Comparison of ENCODE assay signal across 18 cellular contexts in the genomic region with DNA sequence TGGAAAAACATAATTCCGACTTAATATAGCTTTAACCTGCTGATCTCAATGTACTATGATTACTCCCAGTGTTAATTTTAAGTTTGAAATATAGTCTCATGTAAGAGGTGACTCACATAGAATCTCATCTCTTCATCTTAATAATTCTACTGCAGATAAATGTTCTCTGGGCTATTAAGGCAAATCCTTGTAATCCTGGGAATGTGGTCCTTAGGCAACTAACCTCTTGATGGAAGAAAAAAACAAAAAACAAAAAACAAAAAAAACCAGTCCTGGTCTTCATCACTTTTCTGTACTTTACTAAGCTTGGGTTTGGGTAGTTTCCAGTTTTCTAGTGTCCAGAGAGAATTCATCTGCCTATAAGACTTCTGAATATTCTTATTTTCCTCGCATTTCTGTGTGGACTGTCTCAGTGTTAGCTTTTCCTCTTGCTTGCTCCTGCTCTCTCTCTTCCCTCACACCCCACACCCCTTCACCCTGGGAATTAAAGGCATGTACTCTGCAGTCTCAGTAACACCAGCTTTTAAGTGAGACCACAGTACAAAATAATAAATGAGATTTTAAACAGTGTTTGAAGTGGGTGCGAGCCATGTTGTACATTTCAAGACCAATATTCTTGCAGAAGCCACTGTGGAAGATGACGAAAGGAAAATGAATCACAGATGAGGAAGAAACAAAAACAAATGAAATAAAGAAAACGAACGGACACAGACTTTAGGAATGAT. TPM values are rescaled to one million over a fixed set of nuclear protein-coding genes. Genes with fewer than 3 reads are reported as not detected.
A peak's percentile ranks its signal among the peaks of the same experiment; 100 is the strongest.
DNase-seq lines count a peak whose midpoint lies in the region; ATAC-seq and TF ChIP-seq lines count a peak whose summit lies in the region.
"Had no signal": no experiment of that assay in that cellular context is flagged by ENCODE, and none has a peak within 500 bp of the region (broad histone marks: within the 10 kb centered on the region; RNA-seq: fewer than 3 reads in every experiment).

No MANE protein-coding gene starts in this region.

- H3K9ac ChIP-seq in adipocyte (ENCODE audit: low read length) = peak overlapping the region; percentile 51

- DNase-seq in AG10803 (ENCODE audit: low read depth) (peak; percentile 67), adipocyte (ENCODE audit: low read depth) (peak; percentile 74), fibroblast of villous mesenchyme (ENCODE audit: low read depth) (peak; percentile 80), skeletal muscle cell (ENCODE audit: low read depth) (peak; percentile 40), NCI-H510A treated with DMSO at 0.1 percent for 48 hours (lab: John Stamatoyannopoulos, UW) (no peak), dermis blood vessel endothelial cell (no peak)
- no peak for DNase-seq in natural killer cell treated with Interleukin-12 subunit alpha and Interleukin-12 subunit beta and Interleukin-15 and Interleukin-18, amount 100 ng/mL, for 72 hours (ENCODE audit: low spot score)
- DNase-seq in activated CD8-positive, alpha-beta T cell treated with anti-CD3 and anti-CD28 coated beads, Interleukin-2, amount 10 ng/mL, durations not matched to agents 7 days and 5 days = no peak
- DNase-seq: activated CD4-positive, alpha-beta T cell treated with anti-CD3 and anti-CD28 coated beads for 36 hours; activated CD8-positive, alpha-beta memory T cell treated with anti-CD3 and anti-CD28 coated beads, Interleukin-2, amount 50 U/mL, for 4 hours; activated effector memory CD4-positive, alpha-beta T cell treated with Interleukin-2 at 50 U/mL for 16 hours; CD4-positive, alpha-beta memory T cell; DMS53; left lung; NCI-H1417 treated with DMSO at 0.1 percent for 48 hours; NCI-H82; pancreas had no signal

- no peaks in the 10 kb centered on the region for H3K27me3 Mint-ChIP-seq in natural killer cell treated with Interleukin-12 subunit alpha and Interleukin-12 subunit beta and Interleukin-15 and Interleukin-18, amount 100 ng/mL, for 72 hours
- peaks cover 2% of the 10 kb centered on the region for H3K27me3 Mint-ChIP-seq in activated CD8-positive, alpha-beta T cell treated with anti-CD3 and anti-CD28 coated beads, Interleukin-2, amount 10 ng/mL, durations not matched to agents 7 days and 5 days (ENCODE audit: low read depth)
- H3K27me3 Mint-ChIP-seq: CD4-positive, alpha-beta memory T cell had no signal

- CTCF ChIA-PET in activated CD8-positive, alpha-beta T cell treated with anti-CD3 and anti-CD28 coated beads, Interleukin-2, amount 10 ng/mL, durations not matched to agents 7 days and 5 days (lab: Charles Lee) = interaction anchor here (1.2 kb wide), 1 partner anchor 58 kb away, joined by 5 read pairs; no protein-coding TSS in a partner anchor

- no peaks in the 10 kb centered on the region for H3K9me3 Mint-ChIP-seq in natural killer cell treated with Interleukin-12 subunit alpha and Interleukin-12 subunit beta and Interleukin-15 and Interleukin-18, amount 100 ng/mL, for 72 hours
- H3K9me3 Mint-ChIP-seq in activated CD8-positive, alpha-beta T cell treated with anti-CD3 and anti-CD28 coated beads, Interleukin-2, amount 10 ng/mL, durations not matched to agents 7 days and 5 days (ENCODE audit: insufficient read depth) = no peaks in the 10 kb centered on the region
- H3K9me3 Mint-ChIP-seq: CD4-positive, alpha-beta memory T cell had no signal

- no peak overlapping the region for H3K4me3 ChIP-seq in AG10803 (ENCODE audit: low read length)
- H3K4me3 ChIP-seq in adipocyte (ENCODE audit: low read length) = peak overlapping the region; percentile 25
- H3K4me3 ChIP-seq in fibroblast of villous mesenchyme (ENCODE audit: low read depth, low read length) = no peak overlapping the region
- H3K4me3 ChIP-seq in skeletal muscle cell (ENCODE audit: low read depth, low read length) = no peak overlapping the region
- H3K4me3 ChIP-seq: left lung, pancreas, tibial nerve had no signal

- TF ChIP-seq CTCF in AG10803 (conservative IDR thresholded peaks at IDR 0.05; ENCODE audit: low read length) (no peak), fibroblast of villous mesenchyme (IDR thresholded peaks at IDR 0.05; ENCODE audit: insufficient read depth, low read depth, low read length) (no peak)

- no peaks in the 10 kb centered on the region for H3K36me3 Mint-ChIP-seq in natural killer cell treated with Interleukin-12 subunit alpha and Interleukin-12 subunit beta and Interleukin-15 and Interleukin-18, amount 100 ng/mL, for 72 hours
- H3K36me3 Mint-ChIP-seq in activated CD8-positive, alpha-beta T cell treated with anti-CD3 and anti-CD28 coated beads, Interleukin-2, amount 10 ng/mL, durations not matched to agents 7 days and 5 days (ENCODE audit: low read depth) = no peaks in the 10 kb centered on the region
- H3K36me3 Mint-ChIP-seq: CD4-positive, alpha-beta memory T cell had no signal

- H3K4me1 ChIP-seq in adipocyte (ENCODE audit: control insufficient read depth, insufficient read depth, low read length) = peaks cover 15% of the 10 kb centered on the region
- H3K4me1 ChIP-seq: left lung, pancreas, tibial nerve had no signal

- H3K27ac Mint-ChIP-seq in natural killer cell treated with Interleukin-12 subunit alpha and Interleukin-12 subunit beta and Interleukin-15 and Interleukin-18, amount 100 ng/mL, for 72 hours = peak overlapping the region in 1 of 2 donors; percentile 52
- H3K27ac Mint-ChIP-seq in activated CD8-positive, alpha-beta T cell treated with anti-CD3 and anti-CD28 coated beads, Interleukin-2, amount 10 ng/mL, durations not matched to agents 7 days and 5 days = no peak overlapping the region
- H3K27ac Mint-ChIP-seq: activated CD4-positive, alpha-beta T cell treated with anti-CD3 and anti-CD28 coated beads for 36 hours; CD4-positive, alpha-beta memory T cell had no signal

- POLR2A ChIA-PET in activated CD8-positive, alpha-beta T cell treated with anti-CD3 and anti-CD28 coated beads, Interleukin-2, amount 10 ng/mL, durations not matched to agents 7 days and 5 days (lab: Charles Lee) = interaction anchor here (1.2 kb wide), 1 partner anchor 75 kb away, joined by 4 read pairs; no protein-coding TSS in a partner anchor

- no peaks in the 10 kb centered on the region for H3K36me3 ChIP-seq in adipocyte (ENCODE audit: control insufficient read depth, insufficient read depth, low read length, severe bottlenecking)
- H3K36me3 ChIP-seq: left lung, pancreas, tibial nerve had no signal

- H3K27me3 ChIP-seq in adipocyte (replicated peaks; ENCODE audit: control insufficient read depth, insufficient read depth, low read length) = no peaks in the 10 kb centered on the region
- H3K27me3 ChIP-seq: left lung, pancreas, tibial nerve had no signal

- H3K4me1 Mint-ChIP-seq in natural killer cell treated with Interleukin-12 subunit alpha and Interleukin-12 subunit beta and Interleukin-15 and Interleukin-18, amount 100 ng/mL, for 72 hours (ENCODE audit: low read depth in 2 of 2) = no peaks in the 10 kb centered on the region
- no peaks in the 10 kb centered on the region for H3K4me1 Mint-ChIP-seq in activated CD8-positive, alpha-beta T cell treated with anti-CD3 and anti-CD28 coated beads, Interleukin-2, amount 10 ng/mL, durations not matched to agents 7 days and 5 days (ENCODE audit: low read depth)
- H3K4me1 Mint-ChIP-seq: activated CD4-positive, alpha-beta T cell treated with anti-CD3 and anti-CD28 coated beads for 36 hours had no signal

- ATAC-seq in natural killer cell treated with Interleukin-12 subunit alpha and Interleukin-12 subunit beta and Interleukin-15 and Interleukin-18, amount 100 ng/mL, for 72 hours = no peak
- ATAC-seq in activated CD8-positive, alpha-beta T cell treated with anti-CD3 and anti-CD28 coated beads, Interleukin-2, amount 10 ng/mL, durations not matched to agents 7 days and 5 days = no peak
- ATAC-seq: activated CD4-positive, alpha-beta T cell treated with anti-CD3 and anti-CD28 coated beads for 36 hours; left lung had no signal

- H3K4me3 Mint-ChIP-seq in natural killer cell treated with Interleukin-12 subunit alpha and Interleukin-12 subunit beta and Interleukin-15 and Interleukin-18, amount 100 ng/mL, for 72 hours = no peak overlapping the region
- no peak overlapping the region for H3K4me3 Mint-ChIP-seq in activated CD8-positive, alpha-beta T cell treated with anti-CD3 and anti-CD28 coated beads, Interleukin-2, amount 10 ng/mL, durations not matched to agents 7 days and 5 days
- H3K4me3 Mint-ChIP-seq: activated CD4-positive, alpha-beta T cell treated with anti-CD3 and anti-CD28 coated beads for 36 hours; CD4-positive, alpha-beta memory T cell had no signal

- no peaks in the 10 kb centered on the region for H3K9me3 ChIP-seq in adipocyte (ENCODE audit: control insufficient read depth, low read length)
- H3K9me3 ChIP-seq: left lung, pancreas, tibial nerve had no signal

RNA-seq across cellular contexts. Expression of a gene that starts 51.7 kb away (rescaled TPM):
- total RNA-seq in fibroblast of villous mesenchyme = 45.4 and 71.7 TPM in 2 replicates
- total RNA-seq in natural killer cell treated with Interleukin-12 subunit alpha and Interleukin-12 subunit beta and Interleukin-15 and Interleukin-18, amount 100 ng/mL, for 72 hours = not detected
- total RNA-seq in activated CD8-positive, alpha-beta T cell treated with anti-CD3 and anti-CD28 coated beads, Interleukin-2, amount 10 ng/mL, durations not matched to agents 7 days and 5 days = not detected
- total RNA-seq in dermis blood vessel endothelial cell = not detected in 2 replicates
- total RNA-seq: activated CD4-positive, alpha-beta T cell treated with anti-CD3 and anti-CD28 coated beads for 36 hours; CD4-positive, alpha-beta memory T cell; left lung had no signal

Comparison
In these comparisons a context has a peak if more than half of its experiments do, and no peak if none do; other contexts are left out.
1. DNase-seq: peak in AG10803 (single experiment), adipocyte (single experiment), fibroblast of villous mesenchyme (single experiment) and skeletal muscle cell (single experiment); none in natural killer cell treated with Interleukin-12 subunit alpha and Interleukin-12 subunit beta and Interleukin-15 and Interleukin-18, amount 100 ng/mL, for 72 hours (single experiment), activated CD8-positive, alpha-beta T cell treated with anti-CD3 and anti-CD28 coated beads, Interleukin-2, amount 10 ng/mL, durations not matched to agents 7 days and 5 days (single experiment), NCI-H510A treated with DMSO at 0.1 percent for 48 hours (single experiment) and dermis blood vessel endothelial cell (single experiment).
2. RNA of a gene that starts 51.7 kb away (total RNA-seq): 45.4 to 71.7 TPM in fibroblast of villous mesenchyme; not detected in natural killer cell treated with Interleukin-12 subunit alpha and Interleukin-12 subunit beta and Interleukin-15 and Interleukin-18, amount 100 ng/mL, for 72 hours, not detected in activated CD8-positive, alpha-beta T cell treated with anti-CD3 and anti-CD28 coated beads, Interleukin-2, amount 10 ng/mL, durations not matched to agents 7 days and 5 days and not detected in dermis blood vessel endothelial cell; every median in the first group is over 10 times any median in the second.